Comparison of ENCODE assay signal across 1 cellular context in the genomic region with DNA sequence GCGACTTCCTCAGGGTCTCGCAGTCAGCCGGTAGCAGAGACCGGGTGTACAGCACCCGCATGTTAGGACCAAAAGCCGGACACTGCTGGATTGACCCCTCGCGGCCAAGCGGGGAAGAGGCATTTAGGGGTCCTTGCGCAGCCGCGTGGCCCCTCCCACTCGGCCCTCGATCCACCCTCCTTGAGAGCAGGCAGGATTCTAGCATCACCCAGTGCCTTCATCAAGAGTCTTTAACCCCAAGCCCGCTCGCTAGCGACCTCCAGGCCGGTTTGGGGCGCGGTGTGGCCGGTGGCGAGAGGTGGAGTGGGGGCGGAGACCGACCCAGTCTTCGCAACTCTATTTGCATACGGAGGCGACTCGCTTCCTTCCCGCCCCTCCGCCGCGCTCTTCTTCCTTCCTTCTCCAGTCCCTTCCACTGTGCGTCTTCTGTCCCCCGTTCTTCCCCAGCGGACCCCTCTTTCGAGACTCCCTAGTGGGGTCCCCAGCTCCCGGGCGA.
A peak's percentile ranks its signal among the peaks of the same experiment; 100 is the strongest.
TF ChIP-seq lines count a peak whose summit lies in the region.

A gene with protein sequence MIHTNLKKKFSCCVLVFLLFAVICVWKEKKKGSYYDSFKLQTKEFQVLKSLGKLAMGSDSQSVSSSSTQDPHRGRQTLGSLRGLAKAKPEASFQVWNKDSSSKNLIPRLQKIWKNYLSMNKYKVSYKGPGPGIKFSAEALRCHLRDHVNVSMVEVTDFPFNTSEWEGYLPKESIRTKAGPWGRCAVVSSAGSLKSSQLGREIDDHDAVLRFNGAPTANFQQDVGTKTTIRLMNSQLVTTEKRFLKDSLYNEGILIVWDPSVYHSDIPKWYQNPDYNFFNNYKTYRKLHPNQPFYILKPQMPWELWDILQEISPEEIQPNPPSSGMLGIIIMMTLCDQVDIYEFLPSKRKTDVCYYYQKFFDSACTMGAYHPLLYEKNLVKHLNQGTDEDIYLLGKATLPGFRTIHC (plus strand): TSS at position 384 of the 496 bp plus-strand sequence. CDS start 112,178 bp downstream, outside the sequence.

TF ChIP-seq in GM23338, 12 proteins besides CTCF, POLR2A, EP300 and RAD21 (continued from another document):
- TF ChIP-seq, protein P1, sequence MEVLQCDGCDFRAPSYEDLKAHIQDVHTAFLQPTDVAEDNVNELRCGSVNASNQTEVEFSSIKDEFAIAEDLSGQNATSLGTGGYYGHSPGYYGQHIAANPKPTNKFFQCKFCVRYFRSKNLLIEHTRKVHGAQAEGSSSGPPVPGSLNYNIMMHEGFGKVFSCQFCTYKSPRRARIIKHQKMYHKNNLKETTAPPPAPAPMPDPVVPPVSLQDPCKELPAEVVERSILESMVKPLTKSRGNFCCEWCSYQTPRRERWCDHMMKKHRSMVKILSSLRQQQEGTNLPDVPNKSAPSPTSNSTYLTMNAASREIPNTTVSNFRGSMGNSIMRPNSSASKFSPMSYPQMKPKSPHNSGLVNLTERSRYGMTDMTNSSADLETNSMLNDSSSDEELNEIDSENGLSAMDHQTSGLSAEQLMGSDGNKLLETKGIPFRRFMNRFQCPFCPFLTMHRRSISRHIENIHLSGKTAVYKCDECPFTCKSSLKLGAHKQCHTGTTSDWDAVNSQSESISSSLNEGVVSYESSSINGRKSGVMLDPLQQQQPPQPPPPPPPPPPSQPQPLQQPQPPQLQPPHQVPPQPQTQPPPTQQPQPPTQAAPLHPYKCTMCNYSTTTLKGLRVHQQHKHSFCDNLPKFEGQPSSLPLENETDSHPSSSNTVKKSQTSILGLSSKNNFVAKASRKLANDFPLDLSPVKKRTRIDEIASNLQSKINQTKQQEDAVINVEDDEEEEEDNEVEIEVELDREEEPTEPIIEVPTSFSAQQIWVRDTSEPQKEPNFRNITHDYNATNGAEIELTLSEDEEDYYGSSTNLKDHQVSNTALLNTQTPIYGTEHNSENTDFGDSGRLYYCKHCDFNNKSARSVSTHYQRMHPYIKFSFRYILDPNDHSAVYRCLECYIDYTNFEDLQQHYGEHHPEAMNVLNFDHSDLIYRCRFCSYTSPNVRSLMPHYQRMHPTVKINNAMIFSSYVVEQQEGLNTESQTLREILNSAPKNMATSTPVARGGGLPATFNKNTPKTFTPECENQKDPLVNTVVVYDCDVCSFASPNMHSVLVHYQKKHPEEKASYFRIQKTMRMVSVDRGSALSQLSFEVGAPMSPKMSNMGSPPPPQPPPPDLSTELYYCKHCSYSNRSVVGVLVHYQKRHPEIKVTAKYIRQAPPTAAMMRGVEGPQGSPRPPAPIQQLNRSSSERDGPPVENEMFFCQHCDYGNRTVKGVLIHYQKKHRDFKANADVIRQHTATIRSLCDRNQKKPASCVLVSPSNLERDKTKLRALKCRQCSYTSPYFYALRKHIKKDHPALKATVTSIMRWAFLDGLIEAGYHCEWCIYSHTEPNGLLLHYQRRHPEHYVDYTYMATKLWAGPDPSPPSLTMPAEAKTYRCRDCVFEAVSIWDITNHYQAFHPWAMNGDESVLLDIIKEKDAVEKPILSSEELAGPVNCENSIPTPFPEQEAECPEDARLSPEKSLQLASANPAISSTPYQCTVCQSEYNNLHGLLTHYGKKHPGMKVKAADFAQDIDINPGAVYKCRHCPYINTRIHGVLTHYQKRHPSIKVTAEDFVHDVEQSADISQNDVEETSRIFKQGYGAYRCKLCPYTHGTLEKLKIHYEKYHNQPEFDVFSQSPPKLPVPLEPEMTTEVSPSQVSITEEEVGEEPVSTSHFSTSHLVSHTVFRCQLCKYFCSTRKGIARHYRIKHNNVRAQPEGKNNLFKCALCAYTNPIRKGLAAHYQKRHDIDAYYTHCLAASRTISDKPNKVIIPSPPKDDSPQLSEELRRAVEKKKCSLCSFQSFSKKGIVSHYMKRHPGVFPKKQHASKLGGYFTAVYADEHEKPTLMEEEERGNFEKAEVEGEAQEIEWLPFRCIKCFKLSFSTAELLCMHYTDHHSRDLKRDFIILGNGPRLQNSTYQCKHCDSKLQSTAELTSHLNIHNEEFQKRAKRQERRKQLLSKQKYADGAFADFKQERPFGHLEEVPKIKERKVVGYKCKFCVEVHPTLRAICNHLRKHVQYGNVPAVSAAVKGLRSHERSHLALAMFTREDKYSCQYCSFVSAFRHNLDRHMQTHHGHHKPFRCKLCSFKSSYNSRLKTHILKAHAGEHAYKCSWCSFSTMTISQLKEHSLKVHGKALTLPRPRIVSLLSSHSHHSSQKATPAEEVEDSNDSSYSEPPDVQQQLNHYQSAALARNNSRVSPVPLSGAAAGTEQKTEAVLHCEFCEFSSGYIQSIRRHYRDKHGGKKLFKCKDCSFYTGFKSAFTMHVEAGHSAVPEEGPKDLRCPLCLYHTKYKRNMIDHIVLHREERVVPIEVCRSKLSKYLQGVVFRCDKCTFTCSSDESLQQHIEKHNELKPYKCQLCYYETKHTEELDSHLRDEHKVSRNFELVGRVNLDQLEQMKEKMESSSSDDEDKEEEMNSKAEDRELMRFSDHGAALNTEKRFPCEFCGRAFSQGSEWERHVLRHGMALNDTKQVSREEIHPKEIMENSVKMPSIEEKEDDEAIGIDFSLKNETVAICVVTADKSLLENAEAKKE (CRISPR knock-in tag; IDR thresholded peaks at IDR 0.05): no peak
- TF ChIP-seq ETS1 (IDR thresholded peaks at IDR 0.05): 0 out of 2 replicates have a peak, but pooled peaks have one; percentile 13
